ENCODE assay signal across 18 cellular contexts in genomic region chr18:46920067-46920466, GRCh38. TPM values are rescaled to one million over a fixed set of nuclear protein-coding genes. Genes with fewer than 3 reads are reported as not detected.
A peak's percentile ranks its signal among the peaks of the same experiment; 100 is the strongest.
DNase-seq lines count a peak whose midpoint lies in the region; ATAC-seq, FAIRE-seq and TF ChIP-seq lines count a peak whose summit lies in the region.
"Had no signal": no experiment of that assay in that cellular context is flagged by ENCODE, and none has a peak within 500 bp of the region (broad histone marks: within the 10 kb centered on the region; RNA-seq: fewer than 3 reads in every experiment).

No MANE protein-coding gene starts in this region.

- no peak overlapping the region for H2AFZ ChIP-seq in Karpas-422 (ENCODE audit: low read length)
- H2AFZ ChIP-seq: GM23338 had no signal

- peaks cover 4% of the 10 kb centered on the region; the same call in 1 of the 2 replicates for H4K20me1 ChIP-seq in Karpas-422 (ENCODE audit: insufficient read depth, low read depth, low read length)

- peaks cover 2% of the 10 kb centered on the region for H3K36me3 Mint-ChIP-seq in neural crest cell (ENCODE audit: low read depth)
- peaks cover 0 to 8% of the 10 kb centered on the region in 2 donors for H3K36me3 Mint-ChIP-seq in CD4-positive, alpha-beta memory T cell
- peaks cover 4% of the 10 kb centered on the region for H3K36me3 Mint-ChIP-seq in CD8-positive, alpha-beta T cell

- H3K9me3 Mint-ChIP-seq in neural crest cell = no peaks in the 10 kb centered on the region
- no peaks in the 10 kb centered on the region for H3K9me3 Mint-ChIP-seq in CD4-positive, alpha-beta memory T cell
- peaks cover 2% of the 10 kb centered on the region for H3K9me3 Mint-ChIP-seq in CD8-positive, alpha-beta T cell

- peaks cover 20% of the 10 kb centered on the region for H3K4me1 ChIP-seq in Karpas-422 (ENCODE audit: low read length)
- peaks cover 21% of the 10 kb centered on the region for H3K4me1 ChIP-seq in CD4-positive, alpha-beta memory T cell (ENCODE audit: insufficient read depth, low read length)
- H3K4me1 ChIP-seq in CD8-positive, alpha-beta T cell (ENCODE audit: insufficient read depth, low read length) = peaks cover 10% of the 10 kb centered on the region

- H3K9ac ChIP-seq in Karpas-422 (ENCODE audit: low read length) = no peak overlapping the region

- CTCF ChIA-PET in CD4-positive, alpha-beta memory T cell (lab: Charles Lee; ENCODE audit: partially characterized antibody) = no interaction called here
- CTCF ChIA-PET in CD8-positive, alpha-beta T cell (lab: Charles Lee) = no interaction called here

- no peak overlapping the region for H3K27ac ChIP-seq in Karpas-422 (ENCODE audit: low read length)
- H3K27ac ChIP-seq in CD4-positive, alpha-beta memory T cell (ENCODE audit: low read depth, low read length) = no peak overlapping the region
- H3K27ac ChIP-seq in CD8-positive, alpha-beta T cell (ENCODE audit: low read depth, low read length) = no peak overlapping the region

- no peak overlapping the region for H3K4me2 ChIP-seq in Karpas-422 (ENCODE audit: low read depth, low read length, poor library complexity, severe bottlenecking)
- H3K4me2 ChIP-seq: GM23338 had no signal

- peaks cover 29% of the 10 kb centered on the region for H3K4me1 Mint-ChIP-seq in neural crest cell
- peaks cover 26 to 33% (median 31%) of the 10 kb centered on the region in 4 donors for H3K4me1 Mint-ChIP-seq in CD4-positive, alpha-beta memory T cell
- H3K4me1 Mint-ChIP-seq in CD8-positive, alpha-beta T cell (ENCODE audit: low read depth) = peaks cover 30% of the 10 kb centered on the region

- POLR2A ChIA-PET in CD4-positive, alpha-beta memory T cell (lab: Charles Lee; ENCODE audit: partially characterized antibody) = no interaction called here
- POLR2A ChIA-PET in CD8-positive, alpha-beta T cell (lab: Charles Lee) = no interaction called here

- no peaks in the 10 kb centered on the region for H3K9me2 ChIP-seq in Karpas-422 (replicated peaks; ENCODE audit: insufficient read depth, low read length)

- TF ChIP-seq CTCF in neural crest cell (conservative IDR thresholded peaks at IDR 0.05) = no peak
- no peak for TF ChIP-seq CTCF in CD8-positive, alpha-beta T cell (IDR thresholded peaks at IDR 0.05)

- no peak for TF ChIP-seq POLR2A in GM12892 (IDR thresholded peaks at IDR 0.05; ENCODE audit: low read depth, low read length)

- peak overlapping the region; percentile 28 for H3K4me3 Mint-ChIP-seq in neural crest cell
- H3K4me3 Mint-ChIP-seq in CD4-positive, alpha-beta memory T cell = peak overlapping the region in 1 of 8 donors; percentile 50
- H3K4me3 Mint-ChIP-seq in CD8-positive, alpha-beta T cell = no peak overlapping the region
- H3K4me3 Mint-ChIP-seq: B cell, GM23338 had no signal

- peak; percentile 38 for DNase-seq in Karpas-422
- peak; percentile 15 for DNase-seq in RKO (ENCODE audit: low spot score)
- DNase-seq in neural crest cell (ENCODE audit: low read depth, low spot score) = no peak
- no peak for DNase-seq in CD4-positive, alpha-beta memory T cell
- no peak for DNase-seq in CD8-positive, alpha-beta T cell
- no peak for DNase-seq in GM12892 (ENCODE audit: insufficient read length)
- DNase-seq: C1 segment of cervical spinal cord; CD8-positive, alpha-beta memory T cell; DMS53; H7; KG1 had no signal

- intact Hi-C loops in CD4-positive, alpha-beta memory T cell (cut with micrococcal nuclease) = no loop called here
- intact Hi-C loops in CD8-positive, alpha-beta T cell (cut with DNase I, micrococcal nuclease) = no loop called here

- H3K27me3 ChIP-seq in Karpas-422 (ENCODE audit: low read length) = no peaks in the 10 kb centered on the region
- no peaks in the 10 kb centered on the region for H3K27me3 ChIP-seq in CD4-positive, alpha-beta memory T cell (ENCODE audit: insufficient read depth, low read length)
- H3K27me3 ChIP-seq in CD8-positive, alpha-beta T cell (ENCODE audit: insufficient read depth, low read length) = no peaks in the 10 kb centered on the region

- H3K36me3 ChIP-seq in Karpas-422 (ENCODE audit: insufficient read depth, low read length) = no peaks in the 10 kb centered on the region
- no peaks in the 10 kb centered on the region for H3K36me3 ChIP-seq in CD4-positive, alpha-beta memory T cell (ENCODE audit: insufficient read depth, low read length)
- no peaks in the 10 kb centered on the region for H3K36me3 ChIP-seq in CD8-positive, alpha-beta T cell (ENCODE audit: insufficient read depth, low read length)

- FAIRE-seq in GM12892 (lab: Jason Lieb, UNC) = no peak
- FAIRE-seq: A204.1, GM18507 had no signal

- H3K4me3 ChIP-seq in Karpas-422 (ENCODE audit: low read length) = no peak overlapping the region
- H3K4me3 ChIP-seq in CD4-positive, alpha-beta memory T cell (ENCODE audit: low read length in 2 of 2) = no peak overlapping the region
- H3K4me3 ChIP-seq in CD8-positive, alpha-beta T cell (ENCODE audit: low read depth, low read length) = no peak overlapping the region
- H3K4me3 ChIP-seq: GM23338 had no signal

- no peak for ATAC-seq in CD8-positive, alpha-beta T cell
- ATAC-seq in GM18520 (IDR thresholded peaks at IDR 0.05; ENCODE audit: unreplicated experiment) = no peak
- ATAC-seq: GM23338 had no signal

- no peak overlapping the region for H3K27ac Mint-ChIP-seq in neural crest cell (ENCODE audit: unreplicated experiment)
- no peak overlapping the region for H3K27ac Mint-ChIP-seq in CD4-positive, alpha-beta memory T cell
- H3K27ac Mint-ChIP-seq in CD8-positive, alpha-beta T cell = no peak overlapping the region
- H3K27ac Mint-ChIP-seq: B cell, GM23338 had no signal

- peaks cover 24% of the 10 kb centered on the region for H3K79me2 ChIP-seq in Karpas-422 (ENCODE audit: low read length)

- H3K9me3 ChIP-seq in Karpas-422 (ENCODE audit: low read length) = no peaks in the 10 kb centered on the region
- H3K9me3 ChIP-seq in CD4-positive, alpha-beta memory T cell (ENCODE audit: control insufficient read depth in 1 of 2, low read length in 2 of 2) = no peaks in the 10 kb centered on the region
- H3K9me3 ChIP-seq in CD8-positive, alpha-beta T cell (ENCODE audit: low read length) = no peaks in the 10 kb centered on the region

- peaks cover 4% of the 10 kb centered on the region for H3K27me3 Mint-ChIP-seq in neural crest cell (ENCODE audit: low read depth)
- H3K27me3 Mint-ChIP-seq in CD4-positive, alpha-beta memory T cell = peaks cover 0 to 2% of the 10 kb centered on the region in 2 donors
- no peaks in the 10 kb centered on the region for H3K27me3 Mint-ChIP-seq in CD8-positive, alpha-beta T cell (ENCODE audit: low read depth)
- H3K27me3 Mint-ChIP-seq: B cell, IgD-negative memory B cell had no signal

RNA-seq across cellular contexts. Expression of gene KATNAL2, which starts 2.7 kb away (rescaled TPM):
- 14.5 and 29.5 TPM in 2 replicates for total RNA-seq in Karpas-422 (2014; rRNA removed; shearing (Covaris generic); ENCODE audit: low replicate concordance)
- 7.7 and 8.7 TPM in 2 replicates for total RNA-seq in neural crest cell
- total RNA-seq in CD4-positive, alpha-beta memory T cell = 1 to 10 TPM in 1 of 2 experiments, under 1 TPM in 1; 0.94 to 2.1 TPM
- polyA plus RNA-seq in CD4-positive, alpha-beta memory T cell = not detected
- total RNA-seq in CD8-positive, alpha-beta T cell = 1 to 10 TPM; 1.0 to 2.1 TPM
- polyA plus RNA-seq in GM12892 (2012; ENCODE audit: missing spikeins) = 0.19 TPM
- total RNA-seq: HT1080 had no signal

RNA-seq across cellular contexts. Expression of gene PIAS2, which starts 2.8 kb away (rescaled TPM):
- total RNA-seq in Karpas-422 (2014; rRNA removed; shearing (Covaris generic); ENCODE audit: low replicate concordance) = 51.9 and 122 TPM in 2 replicates
- total RNA-seq in neural crest cell = 38.2 and 42.2 TPM in 2 replicates
- total RNA-seq in CD4-positive, alpha-beta memory T cell = 10 to 100 TPM; 36.2 to 38.3 TPM
- 10 to 100 TPM; 18.6 to 20.3 TPM for polyA plus RNA-seq in CD4-positive, alpha-beta memory T cell
- total RNA-seq in CD8-positive, alpha-beta T cell = 10 to 100 TPM; 38.4 to 40.2 TPM
- polyA plus RNA-seq in GM12892 (2012; ENCODE audit: missing spikeins) = 13.7 TPM

Comparison
In these comparisons a context has a peak if more than half of its experiments do, and no peak if none do; other contexts are left out.
1. DNase-seq: peak in Karpas-422 (single experiment) and RKO (single experiment); none in neural crest cell (single experiment), CD4-positive, alpha-beta memory T cell (0 of 5), CD8-positive, alpha-beta T cell (0 of 7) and GM12892 (single experiment).